Comparison of ENCODE assay signal across 1 cellular context in the genomic region with DNA sequence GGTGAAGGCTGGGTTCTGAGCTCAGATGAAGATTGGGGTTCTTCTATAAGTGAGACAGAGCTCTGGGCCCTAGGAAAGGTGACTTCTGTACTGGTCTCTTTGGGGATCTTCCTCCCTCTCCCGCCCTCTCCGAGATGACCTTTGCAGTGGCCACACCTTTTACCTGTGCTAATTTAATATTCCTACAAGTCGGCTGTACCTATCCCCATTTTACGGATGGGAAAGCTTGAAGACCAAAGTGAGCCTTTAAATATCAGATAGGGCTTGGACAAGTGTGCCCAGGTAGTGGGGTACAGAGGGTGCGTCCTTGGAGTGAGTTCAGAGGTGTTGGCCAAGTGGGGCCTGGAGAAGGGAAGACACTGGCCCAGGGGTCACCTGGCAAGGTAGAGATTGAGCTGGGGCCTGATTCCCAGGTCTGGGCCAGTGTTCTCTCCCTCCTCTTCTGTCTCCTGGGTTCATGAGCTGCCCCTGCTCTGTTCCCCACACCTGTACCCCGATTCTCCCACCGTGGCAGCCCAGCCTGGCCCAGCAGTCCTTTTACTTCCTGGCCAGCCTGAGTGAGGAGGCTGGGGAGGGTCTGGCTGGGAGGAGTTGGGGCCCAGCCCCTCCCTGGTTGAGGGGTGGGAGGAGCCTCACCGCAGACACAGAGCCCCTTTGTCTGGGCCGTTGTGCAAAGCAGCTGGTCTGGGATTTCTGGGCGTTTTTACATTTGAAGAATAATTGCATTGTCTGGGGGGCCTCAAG.
TF ChIP-seq lines count a peak whose summit lies in the region.

No MANE protein-coding gene starts in this region.

TF ChIP-seq in A549, 52 proteins besides CTCF, POLR2A, EP300 and RAD21 (continued from another document):
- TF ChIP-seq, protein P1, sequence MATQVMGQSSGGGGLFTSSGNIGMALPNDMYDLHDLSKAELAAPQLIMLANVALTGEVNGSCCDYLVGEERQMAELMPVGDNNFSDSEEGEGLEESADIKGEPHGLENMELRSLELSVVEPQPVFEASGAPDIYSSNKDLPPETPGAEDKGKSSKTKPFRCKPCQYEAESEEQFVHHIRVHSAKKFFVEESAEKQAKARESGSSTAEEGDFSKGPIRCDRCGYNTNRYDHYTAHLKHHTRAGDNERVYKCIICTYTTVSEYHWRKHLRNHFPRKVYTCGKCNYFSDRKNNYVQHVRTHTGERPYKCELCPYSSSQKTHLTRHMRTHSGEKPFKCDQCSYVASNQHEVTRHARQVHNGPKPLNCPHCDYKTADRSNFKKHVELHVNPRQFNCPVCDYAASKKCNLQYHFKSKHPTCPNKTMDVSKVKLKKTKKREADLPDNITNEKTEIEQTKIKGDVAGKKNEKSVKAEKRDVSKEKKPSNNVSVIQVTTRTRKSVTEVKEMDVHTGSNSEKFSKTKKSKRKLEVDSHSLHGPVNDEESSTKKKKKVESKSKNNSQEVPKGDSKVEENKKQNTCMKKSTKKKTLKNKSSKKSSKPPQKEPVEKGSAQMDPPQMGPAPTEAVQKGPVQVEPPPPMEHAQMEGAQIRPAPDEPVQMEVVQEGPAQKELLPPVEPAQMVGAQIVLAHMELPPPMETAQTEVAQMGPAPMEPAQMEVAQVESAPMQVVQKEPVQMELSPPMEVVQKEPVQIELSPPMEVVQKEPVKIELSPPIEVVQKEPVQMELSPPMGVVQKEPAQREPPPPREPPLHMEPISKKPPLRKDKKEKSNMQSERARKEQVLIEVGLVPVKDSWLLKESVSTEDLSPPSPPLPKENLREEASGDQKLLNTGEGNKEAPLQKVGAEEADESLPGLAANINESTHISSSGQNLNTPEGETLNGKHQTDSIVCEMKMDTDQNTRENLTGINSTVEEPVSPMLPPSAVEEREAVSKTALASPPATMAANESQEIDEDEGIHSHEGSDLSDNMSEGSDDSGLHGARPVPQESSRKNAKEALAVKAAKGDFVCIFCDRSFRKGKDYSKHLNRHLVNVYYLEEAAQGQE (IDR thresholded peaks at IDR 0.05) = no peak
- no peak for TF ChIP-seq POLR2AphosphoS2 (conservative IDR thresholded peaks at IDR 0.05; ENCODE audit: low read length)
- no peak for TF ChIP-seq EHF (CRISPR knock-in tag; IDR thresholded peaks at IDR 0.05)
- no peak for TF ChIP-seq TFCP2L1 (CRISPR knock-in tag; IDR thresholded peaks at IDR 0.05)
- no peak for TF ChIP-seq EHMT2 (IDR thresholded peaks at IDR 0.05; ENCODE audit: low read depth)
- TF ChIP-seq, protein P2, sequence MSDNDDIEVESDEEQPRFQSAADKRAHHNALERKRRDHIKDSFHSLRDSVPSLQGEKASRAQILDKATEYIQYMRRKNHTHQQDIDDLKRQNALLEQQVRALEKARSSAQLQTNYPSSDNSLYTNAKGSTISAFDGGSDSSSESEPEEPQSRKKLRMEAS (IDR thresholded peaks at IDR 0.05) = no peak
- TF ChIP-seq, protein P3, sequence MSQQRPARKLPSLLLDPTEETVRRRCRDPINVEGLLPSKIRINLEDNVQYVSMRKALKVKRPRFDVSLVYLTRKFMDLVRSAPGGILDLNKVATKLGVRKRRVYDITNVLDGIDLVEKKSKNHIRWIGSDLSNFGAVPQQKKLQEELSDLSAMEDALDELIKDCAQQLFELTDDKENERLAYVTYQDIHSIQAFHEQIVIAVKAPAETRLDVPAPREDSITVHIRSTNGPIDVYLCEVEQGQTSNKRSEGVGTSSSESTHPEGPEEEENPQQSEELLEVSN (IDR thresholded peaks at IDR 0.05; ENCODE audit: borderline replicate concordance, low read depth) = no peak
- TF ChIP-seq, protein P4, sequence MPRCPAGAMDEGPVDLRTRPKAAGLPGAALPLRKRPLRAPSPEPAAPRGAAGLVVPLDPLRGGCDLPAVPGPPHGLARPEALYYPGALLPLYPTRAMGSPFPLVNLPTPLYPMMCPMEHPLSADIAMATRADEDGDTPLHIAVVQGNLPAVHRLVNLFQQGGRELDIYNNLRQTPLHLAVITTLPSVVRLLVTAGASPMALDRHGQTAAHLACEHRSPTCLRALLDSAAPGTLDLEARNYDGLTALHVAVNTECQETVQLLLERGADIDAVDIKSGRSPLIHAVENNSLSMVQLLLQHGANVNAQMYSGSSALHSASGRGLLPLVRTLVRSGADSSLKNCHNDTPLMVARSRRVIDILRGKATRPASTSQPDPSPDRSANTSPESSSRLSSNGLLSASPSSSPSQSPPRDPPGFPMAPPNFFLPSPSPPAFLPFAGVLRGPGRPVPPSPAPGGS (IDR thresholded peaks at IDR 0.05) = no peak
- TF ChIP-seq, protein P5, sequence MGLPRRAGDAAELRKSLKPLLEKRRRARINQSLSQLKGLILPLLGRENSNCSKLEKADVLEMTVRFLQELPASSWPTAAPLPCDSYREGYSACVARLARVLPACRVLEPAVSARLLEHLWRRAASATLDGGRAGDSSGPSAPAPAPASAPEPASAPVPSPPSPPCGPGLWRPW (IDR thresholded peaks at IDR 0.05) = no peak
TF ChIP-seq in A549: peak in this region for 0.
